8 cellular contexts compared by ENCODE assay signal in genomic region chr16:75433732-75434413, GRCh38. TPM values are rescaled to one million over a fixed set of nuclear protein-coding genes. Genes with fewer than 3 reads are reported as not detected.
A peak's percentile ranks its signal among the peaks of the same experiment; 100 is the strongest.
DNase-seq lines count a peak whose midpoint lies in the region; ATAC-seq and TF ChIP-seq lines count a peak whose summit lies in the region.

No MANE protein-coding gene starts in this region.

- peak overlapping the region; percentile 94 for H3K27ac Mint-ChIP-seq in activated CD8-positive, alpha-beta T cell treated with anti-CD3 and anti-CD28 coated beads for 36 hours
- H3K27ac Mint-ChIP-seq in nephron: peak overlapping the region; percentile 88 to 98 (median 98)

- DNase-seq in COR-L47 (lab: John Stamatoyannopoulos, UW) (peak; percentile 85), NCI-H345 (lab: John Stamatoyannopoulos, UW) (peak; percentile 77), fibroblast of the aortic adventitia (ENCODE audit: low read depth) (peak; percentile 96)
- DNase-seq in activated CD8-positive, alpha-beta T cell treated with anti-CD3 and anti-CD28 coated beads for 36 hours: peak; percentile 72
- no peak for DNase-seq in NK-92 treated with Interleukin-12 subunit alpha and Interleukin-12 subunit beta, amount 100 ng/mL, for 24 hours (lab: John Stamatoyannopoulos, UW)

- H3K4me3 ChIP-seq in fibroblast of the aortic adventitia (ENCODE audit: low read depth, low read length): peak overlapping the region; percentile 95

- intact Hi-C loops in activated CD8-positive, alpha-beta T cell treated with anti-CD3 and anti-CD28 coated beads for 36 hours (cut with micrococcal nuclease): no loop called here

- no peak for TF ChIP-seq CTCF in activated CD8-positive, alpha-beta T cell treated with anti-CD3 and anti-CD28 coated beads for 36 hours (IDR thresholded peaks at IDR 0.05)
- no peak for TF ChIP-seq CTCF in fibroblast of the aortic adventitia (IDR thresholded peaks at IDR 0.05; ENCODE audit: insufficient read depth, low read length)
- TF ChIP-seq CTCF in nephron (IDR thresholded peaks at IDR 0.05; ENCODE audit: unreplicated experiment in 3 of 3): no peak

- CTCF ChIA-PET in activated CD8-positive, alpha-beta T cell treated with anti-CD3 and anti-CD28 coated beads for 36 hours (lab: Charles Lee): interaction anchor here (0.9 to 3.6 kb wide), 11 partner anchors 8 to 234 kb away, joined by 3 to 13 read pairs (median 4); partner anchors contain the start of genes KARS1, TERF2IP and TMEM170A

- ATAC-seq in GM19035 (IDR thresholded peaks at IDR 0.05; ENCODE audit: unreplicated experiment) (peak; percentile 69), HG03135 (IDR thresholded peaks at IDR 0.05; ENCODE audit: unreplicated experiment) (peak; percentile 55)
- ATAC-seq in activated CD8-positive, alpha-beta T cell treated with anti-CD3 and anti-CD28 coated beads for 36 hours: peak; percentile 70

- peaks cover 15% of the 10 kb centered on the region for H3K36me3 Mint-ChIP-seq in activated CD8-positive, alpha-beta T cell treated with anti-CD3 and anti-CD28 coated beads for 36 hours (ENCODE audit: low read depth)
- peaks cover 26% of the 10 kb centered on the region for H3K36me3 Mint-ChIP-seq in nephron (ENCODE audit: low read depth)

- H3K9me3 Mint-ChIP-seq in activated CD8-positive, alpha-beta T cell treated with anti-CD3 and anti-CD28 coated beads for 36 hours: no peaks in the 10 kb centered on the region
- H3K9me3 Mint-ChIP-seq in nephron: peaks cover 11% of the 10 kb centered on the region

- peak overlapping the region; percentile 77 for H3K4me3 Mint-ChIP-seq in activated CD8-positive, alpha-beta T cell treated with anti-CD3 and anti-CD28 coated beads for 36 hours
- H3K4me3 Mint-ChIP-seq in nephron: peak overlapping the region; percentile 84 to 89 (median 86)

- peaks cover 29% of the 10 kb centered on the region for H3K4me1 Mint-ChIP-seq in activated CD8-positive, alpha-beta T cell treated with anti-CD3 and anti-CD28 coated beads for 36 hours (ENCODE audit: low read depth)
- peaks cover 16% of the 10 kb centered on the region for H3K4me1 Mint-ChIP-seq in nephron

- no peaks in the 10 kb centered on the region for H3K27me3 Mint-ChIP-seq in activated CD8-positive, alpha-beta T cell treated with anti-CD3 and anti-CD28 coated beads for 36 hours
- H3K27me3 Mint-ChIP-seq in nephron (ENCODE audit: low read depth): no peaks in the 10 kb centered on the region

- POLR2A ChIA-PET in activated CD8-positive, alpha-beta T cell treated with anti-CD3 and anti-CD28 coated beads for 36 hours (lab: Charles Lee): interaction anchor here (1.0 to 2.3 kb wide), 8 partner anchors 11 to 214 kb away, joined by 3 to 12 read pairs (median 5); partner anchors contain the start of genes KARS1, TERF2IP and TMEM170A

RNA-seq across cellular contexts. Expression of gene CFDP1, which starts 0.6 kb away (rescaled TPM):
- total RNA-seq in activated CD8-positive, alpha-beta T cell treated with anti-CD3 and anti-CD28 coated beads for 36 hours: 10 to 100 TPM; 34.7 to 39.9 TPM
- total RNA-seq in fibroblast of the aortic adventitia (ENCODE audit: low replicate concordance): 47.0 and 108 TPM in 2 replicates

RNA-seq across cellular contexts. Expression of gene TMEM170A, which starts 30.6 kb away (rescaled TPM):
- total RNA-seq in activated CD8-positive, alpha-beta T cell treated with anti-CD3 and anti-CD28 coated beads for 36 hours: 10 to 100 TPM; 25.1 to 27.1 TPM
- total RNA-seq in fibroblast of the aortic adventitia (ENCODE audit: low replicate concordance): 7.0 and 13.6 TPM in 2 replicates
